ENCODE assay signal across 9 cellular contexts in the genomic region with DNA sequence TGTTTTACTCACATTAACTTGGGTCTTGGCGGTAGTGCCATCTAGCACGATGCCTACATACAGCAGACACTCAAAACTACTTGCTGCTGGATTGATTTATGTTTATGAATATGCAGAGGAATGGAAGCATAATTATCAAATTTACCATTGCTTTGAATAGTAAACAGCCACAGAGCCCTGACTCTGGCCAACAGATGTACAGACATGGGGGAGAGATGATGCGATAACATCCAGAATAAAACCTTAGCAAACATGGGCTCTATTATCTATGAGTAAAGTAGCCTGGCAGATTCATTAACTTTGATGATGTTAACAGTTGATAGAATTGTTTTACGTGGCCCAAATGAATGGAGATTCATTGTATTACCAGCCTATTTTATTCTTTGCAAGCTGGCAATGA. TPM values are rescaled to one million over a fixed set of nuclear protein-coding genes. Genes with fewer than 3 reads are reported as not detected.
"Had no signal": no experiment of that assay in that cellular context is flagged by ENCODE, and none has a peak within 500 bp of the region (broad histone marks: within the 10 kb centered on the region; RNA-seq: fewer than 3 reads in every experiment).

No MANE protein-coding gene starts in this region.

- H3K27ac ChIP-seq: HL-60 had no signal

- H3K4me3 ChIP-seq: K562 had no signal

- DNase-seq: IMR-90, KBM-7, KG1 had no signal

- ATAC-seq: HepG2, K562 had no signal

- FAIRE-seq: HepG2, HTR-8/SVneo, K562 had no signal

RNA-seq across cellular contexts. Expression of gene PTGFR, which starts 42.8 kb away (rescaled TPM):
- total RNA-seq: HepG2, HT-29 had no signal
- polyA plus RNA-seq: HepG2, IgD-negative memory B cell, K562 had no signal
